ENCODE assay signal across 27 cellular contexts in genomic region chr21:46195595-46196195, GRCh38. TPM values are rescaled to one million over a fixed set of nuclear protein-coding genes. Genes with fewer than 3 reads are reported as not detected.
DNase-seq lines count a peak whose midpoint lies in the region; ATAC-seq and TF ChIP-seq lines count a peak whose summit lies in the region.
"Had no signal": no experiment of that assay in that cellular context is flagged by ENCODE, and none has a peak within 500 bp of the region (broad histone marks: within the 10 kb centered on the region; RNA-seq: fewer than 3 reads in every experiment).

No MANE protein-coding gene starts in this region.

- intact Hi-C loops in stomach (cut with DNase I; ENCODE audit: low total_unique reads), result no loop called here
- intact Hi-C loops in activated T-helper 1 cell treated with anti-CD3 and anti-CD28 coated beads, Interleukin-12 subunit alpha, Interleukin-12 subunit beta, Interleukin-2, Interleukin-4 antibody, amounts not matched to agents 30 ng/mL and 10 ng/mL and 1 ng/mL, durations not matched to agents 14 hours and 24 hours and 36 hours (cut with micrococcal nuclease), result no loop called here
- intact Hi-C loops in esophagus squamous epithelium (cut with DNase I), result no loop called here

- ATAC-seq in RWPE2 (ENCODE audit: low read depth), result no peak
- ATAC-seq in left lobe of liver, result no peak
- ATAC-seq: CD8-positive, alpha-beta T cell had no signal

- 87 to 94% (median 92%) methylated on average over 18 to 20 of the region's 20 CpGs for WGBS in stomach, 5 donors
- WGBS in esophagus squamous epithelium, 2 donors, result 73 to 87% methylated on average over 2 to 15 of the region's 20 CpGs

- H3K27ac Mint-ChIP-seq in activated T-helper 1 cell treated with anti-CD3 and anti-CD28 coated beads, Interleukin-12 subunit alpha, Interleukin-12 subunit beta, Interleukin-2, Interleukin-4 antibody, amounts not matched to agents 30 ng/mL and 10 ng/mL and 1 ng/mL, durations not matched to agents 14 hours and 24 hours and 36 hours, result no peak overlapping the region
- H3K27ac Mint-ChIP-seq: activated CD4-positive, alpha-beta memory T cell treated with anti-CD3 and anti-CD28 coated beads for 36 hours; CD8-positive, alpha-beta T cell; dendritic cell treated with granulocyte-macrophage colony-stimulating factor and Interleukin-4, amounts not matched to agents 40 ng/mL and 50 ng/mL, for 4 days; IgD-negative memory B cell had no signal

- DNase-seq in activated CD4-positive, alpha-beta T cell treated with anti-CD3 and anti-CD28 coated beads for 1 hour, result peak; percentile 1
- no peak for DNase-seq in activated CD4-positive, alpha-beta T cell treated with anti-CD3 and anti-CD28 coated beads for 4 hours
- DNase-seq in RWPE2 (ENCODE audit: low spot score), result peak; percentile 62
- DNase-seq in left lobe of liver (ENCODE audit: low spot score), result peak; percentile 39
- peak; percentile 13 for DNase-seq in stomach
- DNase-seq in activated T-helper 1 cell treated with anti-CD3 and anti-CD28 coated beads, Interleukin-12 subunit alpha, Interleukin-12 subunit beta, Interleukin-2, Interleukin-4 antibody, amounts not matched to agents 30 ng/mL and 10 ng/mL and 1 ng/mL, durations not matched to agents 14 hours and 24 hours and 36 hours (ENCODE audit: low spot score), result no peak
- no peak for DNase-seq in esophagus squamous epithelium (lab: John Stamatoyannopoulos, UW)
- DNase-seq in AML-193 (lab: John Stamatoyannopoulos, UW), result no peak
- DNase-seq: 8988T; activated CD4-positive, CD25-positive, alpha-beta regulatory T cell; activated naive CD4-positive, alpha-beta T cell treated with Interleukin-2 at 50 U/mL for 16 hours; amygdala; DMS53; mammary epithelial cell; NCI-H1092 treated with DMSO at 0.1 percent for 48 hours; NCI-H187 treated with DMSO at 0.1 percent for 48 hours; NCI-H2227 treated with DMSO at 0.1 percent for 48 hours; NCI-H69; occipital lobe; RPMI8226; stimulated activated CD4-positive, alpha-beta T cell treated with anti-CD3 and anti-CD28 coated beads, Interleukin-4, amount 100 ng/mL, for 4 hours; stimulated activated naive CD4-positive, alpha-beta T cell treated with Interleukin-2 at 50 U/mL for 16 hours; T1000 had no signal

- no peaks in the 10 kb centered on the region for H3K4me1 Mint-ChIP-seq in activated T-helper 1 cell treated with anti-CD3 and anti-CD28 coated beads, Interleukin-12 subunit alpha, Interleukin-12 subunit beta, Interleukin-2, Interleukin-4 antibody, amounts not matched to agents 30 ng/mL and 10 ng/mL and 1 ng/mL, durations not matched to agents 14 hours and 24 hours and 36 hours (ENCODE audit: low read depth)

- H3K27me3 ChIP-seq in RWPE2 (ENCODE audit: insufficient read depth, poor library complexity, severe bottlenecking) (no peaks in the 10 kb centered on the region), stomach (no peaks in the 10 kb centered on the region), esophagus squamous epithelium (no peaks in the 10 kb centered on the region)

- no peaks in the 10 kb centered on the region for H3K4me1 ChIP-seq in RWPE2 (ENCODE audit: insufficient read depth, poor library complexity, severe bottlenecking)
- H3K4me1 ChIP-seq in stomach, result no peaks in the 10 kb centered on the region
- peaks cover 0 to 12% (median 0%) of the 10 kb centered on the region in 3 donors for H3K4me1 ChIP-seq in esophagus squamous epithelium

- no peak for TF ChIP-seq CTCF in RWPE2 (IDR thresholded peaks at IDR 0.05; ENCODE audit: poor library complexity, severe bottlenecking)
- TF ChIP-seq CTCF in stomach (IDR thresholded peaks at IDR 0.05), result no peak
- TF ChIP-seq CTCF in esophagus squamous epithelium (IDR thresholded peaks at IDR 0.05), result no peak

- no peak overlapping the region for H3K4me3 ChIP-seq in RWPE2 (ENCODE audit: severe bottlenecking)
- H3K4me3 ChIP-seq in stomach, result no peak overlapping the region
- no peak overlapping the region for H3K4me3 ChIP-seq in esophagus squamous epithelium

- H3K36me3 Mint-ChIP-seq in activated T-helper 1 cell treated with anti-CD3 and anti-CD28 coated beads, Interleukin-12 subunit alpha, Interleukin-12 subunit beta, Interleukin-2, Interleukin-4 antibody, amounts not matched to agents 30 ng/mL and 10 ng/mL and 1 ng/mL, durations not matched to agents 14 hours and 24 hours and 36 hours (ENCODE audit: low read depth), result peaks cover 29% of the 10 kb centered on the region

- H3K36me3 ChIP-seq in RWPE2 (ENCODE audit: low read depth), result peaks cover 84% of the 10 kb centered on the region
- H3K36me3 ChIP-seq in stomach, result peaks cover 50 to 96% (median 92%) of the 10 kb centered on the region in 4 donors
- peaks cover 27 to 100% (median 38%) of the 10 kb centered on the region in 3 donors for H3K36me3 ChIP-seq in esophagus squamous epithelium

- TF ChIP-seq POLR2A in stomach (IDR thresholded peaks at IDR 0.05) (no peak), esophagus squamous epithelium (IDR thresholded peaks at IDR 0.05) (no peak)

- H3K9me3 ChIP-seq in RWPE2 (ENCODE audit: severe bottlenecking), result no peaks in the 10 kb centered on the region
- no peaks in the 10 kb centered on the region for H3K9me3 ChIP-seq in stomach
- H3K9me3 ChIP-seq in esophagus squamous epithelium, result no peaks in the 10 kb centered on the region

- no peaks in the 10 kb centered on the region for H3K9me3 Mint-ChIP-seq in activated T-helper 1 cell treated with anti-CD3 and anti-CD28 coated beads, Interleukin-12 subunit alpha, Interleukin-12 subunit beta, Interleukin-2, Interleukin-4 antibody, amounts not matched to agents 30 ng/mL and 10 ng/mL and 1 ng/mL, durations not matched to agents 14 hours and 24 hours and 36 hours
- H3K9me3 Mint-ChIP-seq: activated CD4-positive, alpha-beta memory T cell treated with anti-CD3 and anti-CD28 coated beads for 36 hours; CD8-positive, alpha-beta T cell; dendritic cell treated with granulocyte-macrophage colony-stimulating factor and Interleukin-4, amounts not matched to agents 40 ng/mL and 50 ng/mL, for 4 days had no signal

- no peak overlapping the region for H3K27ac ChIP-seq in RWPE2 (ENCODE audit: poor library complexity, severe bottlenecking)
- no peak overlapping the region for H3K27ac ChIP-seq in stomach
- no peak overlapping the region for H3K27ac ChIP-seq in esophagus squamous epithelium

- no peak for TF ChIP-seq EP300 in stomach (IDR thresholded peaks at IDR 0.05)

- H3K4me3 Mint-ChIP-seq in activated T-helper 1 cell treated with anti-CD3 and anti-CD28 coated beads, Interleukin-12 subunit alpha, Interleukin-12 subunit beta, Interleukin-2, Interleukin-4 antibody, amounts not matched to agents 30 ng/mL and 10 ng/mL and 1 ng/mL, durations not matched to agents 14 hours and 24 hours and 36 hours, result no peak overlapping the region
- H3K4me3 Mint-ChIP-seq: activated CD4-positive, alpha-beta memory T cell treated with anti-CD3 and anti-CD28 coated beads for 36 hours; CD8-positive, alpha-beta T cell; dendritic cell treated with granulocyte-macrophage colony-stimulating factor and Interleukin-4, amounts not matched to agents 40 ng/mL and 50 ng/mL, for 4 days; IgD-negative memory B cell had no signal

- H3K27me3 Mint-ChIP-seq in activated T-helper 1 cell treated with anti-CD3 and anti-CD28 coated beads, Interleukin-12 subunit alpha, Interleukin-12 subunit beta, Interleukin-2, Interleukin-4 antibody, amounts not matched to agents 30 ng/mL and 10 ng/mL and 1 ng/mL, durations not matched to agents 14 hours and 24 hours and 36 hours (ENCODE audit: insufficient read depth), result no peaks in the 10 kb centered on the region
- H3K27me3 Mint-ChIP-seq: activated CD4-positive, alpha-beta memory T cell treated with anti-CD3 and anti-CD28 coated beads for 36 hours; dendritic cell treated with granulocyte-macrophage colony-stimulating factor and Interleukin-4, amounts not matched to agents 40 ng/mL and 50 ng/mL, for 4 days; IgD-negative memory B cell had no signal

RNA-seq across cellular contexts. Expression of gene SPATC1L, which starts 11.4 kb away (rescaled TPM):
- total RNA-seq in left lobe of liver (0.40 TPM), stomach (10 to 100 TPM in 2 of 5 donors, 1 to 10 TPM in 1, under 1 TPM in 1, not detected in 1; 0.72 to 26.4 (median 8.0) TPM), esophagus squamous epithelium (1 to 10 TPM; 4.0 to 7.2 (median 6.3) TPM)
- 10 to 100 TPM in 2 of 3 donors, 1 to 10 TPM in 1; 7.0 to 14.2 (median 13.7) TPM for polyA plus RNA-seq in stomach
- total RNA-seq in activated T-helper 1 cell treated with anti-CD3 and anti-CD28 coated beads, Interleukin-12 subunit alpha, Interleukin-12 subunit beta, Interleukin-2, Interleukin-4 antibody, amounts not matched to agents 30 ng/mL and 10 ng/mL and 1 ng/mL, durations not matched to agents 14 hours and 24 hours and 36 hours, result 12.1 and 12.8 TPM in 2 replicates

RNA-seq across cellular contexts. Expression of gene LSS, which starts 32.9 kb away (rescaled TPM):
- total RNA-seq in left lobe of liver (67.9 TPM), stomach (100 to 1,000 TPM in 1 of 5 donors, 10 to 100 TPM in 4; 26.4 to 246 (median 46.7) TPM), esophagus squamous epithelium (100 to 1,000 TPM in 3 of 4 donors, 10 to 100 TPM in 1; 55.5 to 131 (median 115) TPM)
- 10 to 100 TPM; 15.3 to 22.2 (median 21.7) TPM for polyA plus RNA-seq in stomach
- 15.8 and 17.0 TPM in 2 replicates for total RNA-seq in activated T-helper 1 cell treated with anti-CD3 and anti-CD28 coated beads, Interleukin-12 subunit alpha, Interleukin-12 subunit beta, Interleukin-2, Interleukin-4 antibody, amounts not matched to agents 30 ng/mL and 10 ng/mL and 1 ng/mL, durations not matched to agents 14 hours and 24 hours and 36 hours

RNA-seq across cellular contexts. Expression of gene FTCD, which starts 40.3 kb away (rescaled TPM):
- total RNA-seq in left lobe of liver (668 TPM), stomach (1 to 10 TPM in 2 of 5 donors, not detected in 3; 1.3 to 6.7 TPM), esophagus squamous epithelium (not detected)
- polyA plus RNA-seq in stomach, result 1 to 10 TPM in 1 of 3 donors, under 1 TPM in 2; 0.25 to 2.4 (median 0.53) TPM
- 0.56 and 0.62 TPM in 2 replicates for total RNA-seq in activated T-helper 1 cell treated with anti-CD3 and anti-CD28 coated beads, Interleukin-12 subunit alpha, Interleukin-12 subunit beta, Interleukin-2, Interleukin-4 antibody, amounts not matched to agents 30 ng/mL and 10 ng/mL and 1 ng/mL, durations not matched to agents 14 hours and 24 hours and 36 hours
- total RNA-seq: occipital lobe had no signal
- polyA plus RNA-seq: IgD-negative memory B cell, mammary epithelial cell had no signal

Comparison
In these comparisons a context has a peak if more than half of its experiments do, and no peak if none do; other contexts are left out.
1. DNase-seq: peak in activated CD4-positive, alpha-beta T cell treated with anti-CD3 and anti-CD28 coated beads for 1 hour (single experiment), RWPE2 (single experiment), left lobe of liver (single experiment) and stomach (single experiment); none in activated CD4-positive, alpha-beta T cell treated with anti-CD3 and anti-CD28 coated beads for 4 hours (0 of 2), activated T-helper 1 cell treated with anti-CD3 and anti-CD28 coated beads, Interleukin-12 subunit alpha, Interleukin-12 subunit beta, Interleukin-2, Interleukin-4 antibody, amounts not matched to agents 30 ng/mL and 10 ng/mL and 1 ng/mL, durations not matched to agents 14 hours and 24 hours and 36 hours (single experiment), esophagus squamous epithelium (single experiment) and AML-193 (0 of 2).
2. RNA of gene FTCD, which starts 40.3 kb away (total RNA-seq): 668 TPM in left lobe of liver (single experiment); 0.56 to 0.62 TPM in activated T-helper 1 cell treated with anti-CD3 and anti-CD28 coated beads, Interleukin-12 subunit alpha, Interleukin-12 subunit beta, Interleukin-2, Interleukin-4 antibody, amounts not matched to agents 30 ng/mL and 10 ng/mL and 1 ng/mL, durations not matched to agents 14 hours and 24 hours and 36 hours, 1.3 to 6.7 TPM in stomach and not detected in esophagus squamous epithelium; every median in the first group is over 10 times any median in the second.